23 cellular contexts compared by ENCODE assay signal in genomic region chr2:130871843-130872242, GRCh38. TPM values are rescaled to one million over a fixed set of nuclear protein-coding genes. Genes with fewer than 3 reads are reported as not detected.
A peak's percentile ranks its signal among the peaks of the same experiment; 100 is the strongest.
DNase-seq lines count a peak whose midpoint lies in the region; ATAC-seq and TF ChIP-seq lines count a peak whose summit lies in the region.
"Had no signal": no experiment of that assay in that cellular context is flagged by ENCODE, and none has a peak within 500 bp of the region (broad histone marks: within the 10 kb centered on the region; RNA-seq: fewer than 3 reads in every experiment).

No MANE protein-coding gene starts in this region.

- H3K18ac ChIP-seq in H9 (ENCODE audit: insufficient read length, low read depth, low read length) = no peak overlapping the region

- peaks cover 0 to 13% (median 8%) of the 10 kb centered on the region in 3 experiments; a peak in 5 of 7 replicates for H3K36me3 Mint-ChIP-seq in H9 (ENCODE audit: insufficient read depth in 1 of 3, low read depth in 3 of 3)
- H3K36me3 Mint-ChIP-seq in brain = no peaks in the 10 kb centered on the region
- H3K36me3 Mint-ChIP-seq in neural progenitor cell = no peaks in the 10 kb centered on the region
- H3K36me3 Mint-ChIP-seq: CD4-positive, CD25-positive, alpha-beta regulatory T cell; IgD-negative memory B cell had no signal

- no peak overlapping the region for H4K8ac ChIP-seq in H9 (replicated peaks; ENCODE audit: insufficient read length, low read depth, low read length)

- H3K27me3 Mint-ChIP-seq in H9 (ENCODE audit: low read depth) = no peaks in the 10 kb centered on the region
- peaks cover 7% of the 10 kb centered on the region for H3K27me3 Mint-ChIP-seq in brain
- no peaks in the 10 kb centered on the region for H3K27me3 Mint-ChIP-seq in neural progenitor cell (ENCODE audit: insufficient read depth, low read depth)
- H3K27me3 Mint-ChIP-seq: CD4-positive, CD25-positive, alpha-beta regulatory T cell; IgD-negative memory B cell had no signal

- no peak overlapping the region for H2BK120ac ChIP-seq in H9 (ENCODE audit: low read depth, low read length, poor library complexity, severe bottlenecking)

- H2BK15ac ChIP-seq in H9 (ENCODE audit: low read depth, low read length) = no peak overlapping the region

- H3K79me2 ChIP-seq in H9 (ENCODE audit: insufficient read depth, low read length) (no peaks in the 10 kb centered on the region; the same call in 1 of the 2 replicates), neural progenitor cell (ENCODE audit: low read depth) (peaks cover 5% of the 10 kb centered on the region), OCI-LY7 (ENCODE audit: insufficient read depth, low read depth, low read length) (no peaks in the 10 kb centered on the region)

- no TSS peak for BruUV-seq in OCI-LY7 (replicated peaks; lab: Mats Ljungman, UMichigan)

- peaks cover 58% of the 10 kb centered on the region for H3F3A ChIP-seq in neural progenitor cell (ENCODE audit: low read depth)

- H3K23me2 ChIP-seq in H9 (ENCODE audit: insufficient read length, low read depth, low read length, poor library complexity, severe bottlenecking) = no peaks in the 10 kb centered on the region

- H2AK5ac ChIP-seq in H9 (ENCODE audit: insufficient read length, low read length) = no peak overlapping the region

- intact Hi-C loops in OCI-LY7 (cut with micrococcal nuclease; ENCODE audit: unreplicated experiment) = no loop called here

- H3K14ac ChIP-seq in H9 (ENCODE audit: insufficient read depth, low read length) = no peak overlapping the region

- no peak overlapping the region for H2BK20ac ChIP-seq in H9 (ENCODE audit: low read depth, low read length, poor library complexity, severe bottlenecking)

- H3K27ac ChIP-seq in H9 (ENCODE audit: insufficient read length, low read depth, low read length) (no peak overlapping the region), neural progenitor cell (peak overlapping the region; percentile 97), OCI-LY7 (ENCODE audit: low read depth, low read length, poor library complexity, severe bottlenecking) (no peak overlapping the region)

- H3K27ac Mint-ChIP-seq in H9 (peak overlapping the region in 2 of 3 experiments; percentile 44 to 76; a peak in 3 of 7 replicates), brain (peak overlapping the region in 4 of 5 experiments; percentile 46 to 97 (median 82)), neural progenitor cell (peak overlapping the region; percentile 40)
- H3K27ac Mint-ChIP-seq: CD4-positive, CD25-positive, alpha-beta regulatory T cell had no signal

- no peaks in the 10 kb centered on the region for H3K4me1 ChIP-seq in H9 (ENCODE audit: insufficient read depth, low read length)
- no peaks in the 10 kb centered on the region for H3K4me1 ChIP-seq in iPS-15b (ENCODE audit: control insufficient read depth, insufficient read depth, low read length)
- H3K4me1 ChIP-seq in neural progenitor cell = peaks cover 56% of the 10 kb centered on the region
- no peaks in the 10 kb centered on the region for H3K4me1 ChIP-seq in OCI-LY7 (ENCODE audit: insufficient read depth, low read length, poor library complexity, severe bottlenecking)
- H3K4me1 ChIP-seq: BE2C had no signal

- H3K4me1 Mint-ChIP-seq in H9 (peaks cover 20 to 33% of the 10 kb centered on the region in 2 experiments), brain (peaks cover 46% of the 10 kb centered on the region), neural progenitor cell (peaks cover 28% of the 10 kb centered on the region)
- H3K4me1 Mint-ChIP-seq: CD4-positive, CD25-positive, alpha-beta regulatory T cell had no signal

- no peaks in the 10 kb centered on the region for H3K9me2 ChIP-seq in OCI-LY7 (ENCODE audit: insufficient read depth, low read length)

- H2BK5ac ChIP-seq in H9 (ENCODE audit: insufficient read length, low read length) = no peak overlapping the region

- H4K91ac ChIP-seq in H9 (ENCODE audit: insufficient read length, low read depth, low read length) = no peak overlapping the region

- no peak overlapping the region for H3K56ac ChIP-seq in H9 (ENCODE audit: insufficient read length, low read depth, low read length)

- H3K4me2 ChIP-seq in H9 (ENCODE audit: insufficient read depth, insufficient read length, low read length) = no peak overlapping the region
- H3K4me2 ChIP-seq in neural progenitor cell = peak overlapping the region; percentile 71
- H3K4me2 ChIP-seq in OCI-LY7 (ENCODE audit: low read length) = no peak overlapping the region

- no peak overlapping the region for H3K4ac ChIP-seq in H9 (ENCODE audit: low read depth, low read length)

- H2BK12ac ChIP-seq in H9 (ENCODE audit: insufficient read length, low read depth, low read length) = no peak overlapping the region

- no CpG with 5 or more reads among the region's 6 CpGs for WGBS in H9 (ENCODE audit: extremely low coverage, insufficient read length, low lambda C conversion rate)

- POLR2A ChIA-PET in OCI-LY7 (lab: Charles Lee) = interaction anchor here (0.8 kb wide), 1 partner anchor 75 kb away, joined by 3 read pairs; no protein-coding TSS in a partner anchor

- H3K9ac ChIP-seq in H9 (ENCODE audit: extremely low read depth, insufficient read length, low read length) = no peak overlapping the region
- H3K9ac ChIP-seq in iPS-15b (ENCODE audit: low read depth, low read length) = peak overlapping the region; percentile 12
- no peak overlapping the region for H3K9ac ChIP-seq in neural progenitor cell

- no peak overlapping the region for H3T11ph ChIP-seq in H9 (ENCODE audit: low read length)

- no peaks in the 10 kb centered on the region for H4K20me1 ChIP-seq in H9 (ENCODE audit: control insufficient read depth, insufficient read depth, insufficient read length)
- no peaks in the 10 kb centered on the region for H4K20me1 ChIP-seq in neural progenitor cell (ENCODE audit: low read depth)
- no peaks in the 10 kb centered on the region for H4K20me1 ChIP-seq in OCI-LY7 (ENCODE audit: insufficient read depth, low read length)

- ATAC-seq in GM18520 (IDR thresholded peaks at IDR 0.05; ENCODE audit: unreplicated experiment) = no peak

- CTCF ChIA-PET in OCI-LY7 (lab: Charles Lee; ENCODE audit: unreplicated experiment) = interaction anchor here (0.9 kb wide), 1 partner anchor 19 kb away, joined by 3 read pairs; no protein-coding TSS in a partner anchor

- H3K23ac ChIP-seq in H9 (ENCODE audit: insufficient read length, low read depth, low read length) = no peak overlapping the region

- DNase-seq in H9 (no peak), neural progenitor cell (ENCODE audit: low spot score) (no peak), Kasumi-1 (lab: John Stamatoyannopoulos, UW) (no peak), SKM-1 treated with dmso at 0.1 percent for 144 hours (lab: John Stamatoyannopoulos, UW; ENCODE audit: unreplicated experiment) (no peak), OCI-LY7 (ENCODE audit: low spot score) (no peak)
- DNase-seq: BE2C; CD4-positive, CD25-positive, alpha-beta regulatory T cell; COR-L47; DMS 273 treated with DMSO at 0.1 percent for 48 hours; Karpas-422; MG63; NCI-H1092; NCI-H146; NCI-H2029 treated with DMSO at 0.1 percent for 48 hours; NCI-H2171; NCI-H446; NCI-H526 treated with DMSO at 0.1 percent for 48 hours; SHP77 treated with DMSO at 0.1 percent for 48 hours had no signal

- H4K5ac ChIP-seq in H9 (ENCODE audit: insufficient read length, low read depth, low read length) = no peak overlapping the region

- no peak overlapping the region for H3K4me3 ChIP-seq in iPS-15b (ENCODE audit: low read depth, low read length)
- H3K4me3 ChIP-seq in neural progenitor cell = no peak overlapping the region
- H3K4me3 ChIP-seq in OCI-LY7 (ENCODE audit: low read depth, low read length, poor library complexity, severe bottlenecking) = no peak overlapping the region
- H3K4me3 ChIP-seq: HAP-1, MG63 had no signal

- no peaks in the 10 kb centered on the region for H3K36me3 ChIP-seq in iPS-15b (ENCODE audit: control insufficient read depth, insufficient read depth, low read length)
- peaks cover 9% of the 10 kb centered on the region for H3K36me3 ChIP-seq in neural progenitor cell
- H3K36me3 ChIP-seq in OCI-LY7 (ENCODE audit: insufficient read depth, low read length) = no peaks in the 10 kb centered on the region
- H3K36me3 ChIP-seq: BE2C, HAP-1, MG63 had no signal

- H3K27me3 ChIP-seq in H9 (ENCODE audit: insufficient read depth, low read length) = no peaks in the 10 kb centered on the region
- H3K27me3 ChIP-seq in iPS-15b (ENCODE audit: control insufficient read depth, insufficient read depth, low read length) = no peaks in the 10 kb centered on the region
- no peaks in the 10 kb centered on the region for H3K27me3 ChIP-seq in neural progenitor cell
- H3K27me3 ChIP-seq: BE2C, MG63 had no signal

- H3K9me3 ChIP-seq in H9 (ENCODE audit: control insufficient read depth, low read depth, low read length) (no peaks in the 10 kb centered on the region), iPS-15b (ENCODE audit: control insufficient read depth, insufficient read depth, low read length) (no peaks in the 10 kb centered on the region), neural progenitor cell (ENCODE audit: low read depth) (peaks cover 7% of the 10 kb centered on the region), OCI-LY7 (ENCODE audit: low read length) (no peaks in the 10 kb centered on the region)
- H3K9me3 ChIP-seq: BE2C, HAP-1, MG63 had no signal

- no peak for TF ChIP-seq CTCF in H9 (conservative IDR thresholded peaks at IDR 0.05)
- TF ChIP-seq CTCF in brain (conservative IDR thresholded peaks at IDR 0.05) = no peak
- TF ChIP-seq CTCF in neural progenitor cell (IDR thresholded peaks at IDR 0.05) = no peak
- no peak for TF ChIP-seq CTCF in OCI-LY7 (conservative IDR thresholded peaks at IDR 0.05; ENCODE audit: low read length)

- H3K9me3 Mint-ChIP-seq in H9 (peaks cover 7 to 8% of the 10 kb centered on the region in 2 experiments; a peak in 4 of 5 replicates), brain (peaks cover 0 to 8% (median 5%) of the 10 kb centered on the region in 5 experiments), neural progenitor cell (peaks cover 8% of the 10 kb centered on the region)
- H3K9me3 Mint-ChIP-seq: CD4-positive, CD25-positive, alpha-beta regulatory T cell; IgD-negative memory B cell had no signal

- H3K79me1 ChIP-seq in H9 (ENCODE audit: insufficient read depth, low read depth, low read length, poor library complexity, severe bottlenecking) = no peaks in the 10 kb centered on the region

- H3K4me3 Mint-ChIP-seq in H9 (no peak overlapping the region), brain (peak overlapping the region in 1 of 5 experiments; percentile 8), neural progenitor cell (no peak overlapping the region)
- H3K4me3 Mint-ChIP-seq: CD4-positive, CD25-positive, alpha-beta regulatory T cell; IgD-negative memory B cell had no signal

- H2AFZ ChIP-seq in H9 (ENCODE audit: low read length) (no peak overlapping the region), neural progenitor cell (replicated peaks) (no peak overlapping the region), OCI-LY7 (ENCODE audit: low read length) (no peak overlapping the region)

RNA-seq across cellular contexts. Expression of gene ARHGEF4, which starts 35.1 kb away (rescaled TPM):
- total RNA-seq in H9 (2021) = 12.5 and 12.6 TPM in 2 replicates
- polyA plus RNA-seq in brain (ENCODE audit: insufficient read depth, low read depth, low replicate concordance) = 47.6 TPM
- 22.8 and 44.8 TPM in 2 replicates for total RNA-seq in neural progenitor cell (ENCODE audit: low replicate concordance)
- 0.59 and 1.1 TPM in 2 replicates for total RNA-seq in OCI-LY7 (2014; rRNA removed; shearing (Covaris generic))
- total RNA-seq in OCI-LY7 (2022) = 1.3 and 1.7 TPM in 2 replicates
